21 cellular contexts compared by ENCODE assay signal in genomic region chr2:85631316-85631715, GRCh38. TPM values are rescaled to one million over a fixed set of nuclear protein-coding genes. Genes with fewer than 3 reads are reported as not detected.
DNase-seq lines count a peak whose midpoint lies in the region; ATAC-seq and TF ChIP-seq lines count a peak whose summit lies in the region.
"Had no signal": no experiment of that assay in that cellular context is flagged by ENCODE, and none has a peak within 500 bp of the region (broad histone marks: within the 10 kb centered on the region; RNA-seq: fewer than 3 reads in every experiment).

No MANE protein-coding gene starts in this region.

- TF ChIP-seq CTCF in CD8-positive, alpha-beta T cell (IDR thresholded peaks at IDR 0.05): no peak
- no peak for TF ChIP-seq CTCF in chondrocyte (IDR thresholded peaks at IDR 0.05)

- peaks cover 45% of the 10 kb centered on the region for H3K36me3 ChIP-seq in CD8-positive, alpha-beta T cell (ENCODE audit: insufficient read depth, low read length)

- H3K27me3 ChIP-seq in CD8-positive, alpha-beta T cell (ENCODE audit: insufficient read depth, low read length): no peaks in the 10 kb centered on the region
- H3K27me3 ChIP-seq: BLaER1 had no signal

- H3K27ac Mint-ChIP-seq in activated T-cell treated with anti-CD3 and anti-CD28 coated beads, Interleukin-2, amount 50 U/mL, for 24 hours: peak overlapping the region; percentile 15
- H3K27ac Mint-ChIP-seq in CD8-positive, alpha-beta T cell: peak overlapping the region; percentile 18
- peak overlapping the region; percentile 12 for H3K27ac Mint-ChIP-seq in chondrocyte (ENCODE audit: unreplicated experiment)
- H3K27ac Mint-ChIP-seq: H9 had no signal

- H3K27ac ChIP-seq in CD8-positive, alpha-beta T cell (ENCODE audit: low read depth, low read length): no peak overlapping the region
- H3K27ac ChIP-seq: BLaER1 had no signal

- H3K9me3 ChIP-seq in CD8-positive, alpha-beta T cell (ENCODE audit: low read length): no peaks in the 10 kb centered on the region
- H3K9me3 ChIP-seq: BLaER1, Caco-2 had no signal

- H3K4me3 ChIP-seq in CD8-positive, alpha-beta T cell (ENCODE audit: low read depth, low read length): no peak overlapping the region
- H3K4me3 ChIP-seq: BLaER1, K562 had no signal

- CTCF ChIA-PET in CD8-positive, alpha-beta T cell (lab: Charles Lee): no interaction called here

- no peak for DNase-seq in activated T-cell treated with anti-CD3 and anti-CD28 coated beads, Interleukin-2, amount 50 U/mL, for 24 hours
- no peak for DNase-seq in activated T-cell treated with anti-CD3 and anti-CD28 coated beads, Interleukin-2, amount 50 U/mL, for 4 hours
- no peak for DNase-seq in CD8-positive, alpha-beta T cell
- DNase-seq in chondrocyte (ENCODE audit: low spot score) (no peak), myocyte (ENCODE audit: low read depth) (peak; percentile 70), DMS153 treated with DMSO at 0.1 percent for 48 hours (lab: John Stamatoyannopoulos, UW; ENCODE audit: unreplicated experiment) (no peak), kidney tubule cell (ENCODE audit: low spot score) (no peak)
- DNase-seq: 8988T; Caco-2; CD8-positive, alpha-beta memory T cell; DMS79; GF-D8; H9; IMR-90 had no signal

- peaks cover 21% of the 10 kb centered on the region for H3K4me1 Mint-ChIP-seq in activated T-cell treated with anti-CD3 and anti-CD28 coated beads, Interleukin-2, amount 50 U/mL, for 24 hours (ENCODE audit: low read depth)
- peaks cover 13% of the 10 kb centered on the region for H3K4me1 Mint-ChIP-seq in activated T-cell treated with anti-CD3 and anti-CD28 coated beads, Interleukin-2, amount 50 U/mL, for 4 hours (ENCODE audit: low read depth)
- peaks cover 30% of the 10 kb centered on the region for H3K4me1 Mint-ChIP-seq in CD8-positive, alpha-beta T cell (ENCODE audit: low read depth)
- no peaks in the 10 kb centered on the region for H3K4me1 Mint-ChIP-seq in chondrocyte (ENCODE audit: low read depth)
- H3K4me1 Mint-ChIP-seq: H9 had no signal

- peaks cover 13% of the 10 kb centered on the region for H3K4me1 ChIP-seq in CD8-positive, alpha-beta T cell (ENCODE audit: insufficient read depth, low read length)
- H3K4me1 ChIP-seq: BLaER1, Caco-2 had no signal

- no peak for ATAC-seq in activated T-cell treated with anti-CD3 and anti-CD28 coated beads, Interleukin-2, amount 50 U/mL, for 4 hours
- ATAC-seq in CD8-positive, alpha-beta T cell: no peak
- no peak for ATAC-seq in HG02981 (IDR thresholded peaks at IDR 0.05; ENCODE audit: unreplicated experiment)
- ATAC-seq: K562 had no signal

- H3K4me3 Mint-ChIP-seq in activated T-cell treated with anti-CD3 and anti-CD28 coated beads, Interleukin-2, amount 50 U/mL, for 24 hours: no peak overlapping the region
- no peak overlapping the region for H3K4me3 Mint-ChIP-seq in activated T-cell treated with anti-CD3 and anti-CD28 coated beads, Interleukin-2, amount 50 U/mL, for 4 hours
- no peak overlapping the region for H3K4me3 Mint-ChIP-seq in CD8-positive, alpha-beta T cell
- H3K4me3 Mint-ChIP-seq in chondrocyte (ENCODE audit: unreplicated experiment): no peak overlapping the region
- H3K4me3 Mint-ChIP-seq: CD14-positive monocyte; CD8-positive, alpha-beta memory T cell; H9 had no signal

- H3K36me3 Mint-ChIP-seq in activated T-cell treated with anti-CD3 and anti-CD28 coated beads, Interleukin-2, amount 50 U/mL, for 24 hours (ENCODE audit: low read depth): peaks cover 96% of the 10 kb centered on the region
- H3K36me3 Mint-ChIP-seq in activated T-cell treated with anti-CD3 and anti-CD28 coated beads, Interleukin-2, amount 50 U/mL, for 4 hours (ENCODE audit: insufficient read depth): peaks cover 38% of the 10 kb centered on the region
- H3K36me3 Mint-ChIP-seq in CD8-positive, alpha-beta T cell: peaks cover 85% of the 10 kb centered on the region
- H3K36me3 Mint-ChIP-seq in chondrocyte (ENCODE audit: low read depth): peaks cover 33% of the 10 kb centered on the region

- no peaks in the 10 kb centered on the region for H3K9me3 Mint-ChIP-seq in activated T-cell treated with anti-CD3 and anti-CD28 coated beads, Interleukin-2, amount 50 U/mL, for 24 hours
- H3K9me3 Mint-ChIP-seq in activated T-cell treated with anti-CD3 and anti-CD28 coated beads, Interleukin-2, amount 50 U/mL, for 4 hours: no peaks in the 10 kb centered on the region
- no peaks in the 10 kb centered on the region for H3K9me3 Mint-ChIP-seq in CD8-positive, alpha-beta T cell
- no peaks in the 10 kb centered on the region for H3K9me3 Mint-ChIP-seq in chondrocyte (ENCODE audit: low read depth)
- H3K9me3 Mint-ChIP-seq: CD14-positive monocyte; CD8-positive, alpha-beta memory T cell; H9 had no signal

- no peaks in the 10 kb centered on the region for H3K27me3 Mint-ChIP-seq in activated T-cell treated with anti-CD3 and anti-CD28 coated beads, Interleukin-2, amount 50 U/mL, for 24 hours
- H3K27me3 Mint-ChIP-seq in activated T-cell treated with anti-CD3 and anti-CD28 coated beads, Interleukin-2, amount 50 U/mL, for 4 hours (ENCODE audit: low read depth): no peaks in the 10 kb centered on the region
- no peaks in the 10 kb centered on the region for H3K27me3 Mint-ChIP-seq in CD8-positive, alpha-beta T cell (ENCODE audit: low read depth)
- H3K27me3 Mint-ChIP-seq in chondrocyte (ENCODE audit: low read depth): no peaks in the 10 kb centered on the region
- H3K27me3 Mint-ChIP-seq: CD8-positive, alpha-beta memory T cell had no signal

- POLR2A ChIA-PET in CD8-positive, alpha-beta T cell (lab: Charles Lee): no interaction called here

- intact Hi-C loops in CD8-positive, alpha-beta T cell (cut with DNase I, micrococcal nuclease): no loop called here

RNA-seq across cellular contexts. Expression of gene USP39, which starts 15.3 kb away (rescaled TPM):
- 100 to 1,000 TPM; 106 to 110 (median 107) TPM for total RNA-seq in activated T-cell treated with anti-CD3 and anti-CD28 coated beads, Interleukin-2, amount 50 U/mL, for 4 hours
- total RNA-seq in CD8-positive, alpha-beta T cell: 10 to 100 TPM; 48.4 to 48.7 TPM
- total RNA-seq in chondrocyte: 34.7 to 40.4 TPM (median 35.1 TPM) in 3 replicates
- total RNA-seq in myocyte: 47.7 and 81.2 TPM in 2 replicates
- polyA plus RNA-seq in myocyte (2012): 68.4 TPM

RNA-seq across cellular contexts. Expression of gene C2orf68, which starts 19.4 kb away (rescaled TPM):
- 10 to 100 TPM; 17.1 to 21.0 (median 18.1) TPM for total RNA-seq in activated T-cell treated with anti-CD3 and anti-CD28 coated beads, Interleukin-2, amount 50 U/mL, for 4 hours
- 10 to 100 TPM; 23.2 to 27.9 TPM for total RNA-seq in CD8-positive, alpha-beta T cell
- total RNA-seq in chondrocyte (19.4 to 33.9 TPM (median 21.3 TPM) in 3 replicates), myocyte (20.2 and 28.5 TPM in 2 replicates)
- 45.2 TPM for polyA plus RNA-seq in myocyte (2012)

RNA-seq across cellular contexts. Expression of gene TMEM150A, which starts 28.8 kb away (rescaled TPM):
- total RNA-seq in activated T-cell treated with anti-CD3 and anti-CD28 coated beads, Interleukin-2, amount 50 U/mL, for 4 hours: 10 to 100 TPM in 2 of 3 donors, 1 to 10 TPM in 1; 9.7 to 11.9 (median 10.5) TPM
- total RNA-seq in CD8-positive, alpha-beta T cell: 1 to 10 TPM; 5.7 to 6.0 TPM
- total RNA-seq in chondrocyte (17.1 to 19.9 TPM (median 17.9 TPM) in 3 replicates), myocyte (22.7 and 24.9 TPM in 2 replicates)
- 66.8 TPM for polyA plus RNA-seq in myocyte (2012)

RNA-seq across cellular contexts. Expression of gene RNF181, which starts 35.8 kb away (rescaled TPM):
- 100 to 1,000 TPM in 1 of 3 donors, 10 to 100 TPM in 2; 87.8 to 108 (median 94.0) TPM for total RNA-seq in activated T-cell treated with anti-CD3 and anti-CD28 coated beads, Interleukin-2, amount 50 U/mL, for 4 hours
- 10 to 100 TPM; 38.1 to 41.0 TPM for total RNA-seq in CD8-positive, alpha-beta T cell
- total RNA-seq in chondrocyte (76.3 to 93.9 TPM (median 89.4 TPM) in 3 replicates), myocyte (174 and 313 TPM in 2 replicates)
- polyA plus RNA-seq in myocyte (2012): 566 TPM

RNA-seq across cellular contexts. Expression of gene SFTPB, which starts 36.7 kb away (rescaled TPM):
- 1 to 10 TPM; 3.8 to 5.7 (median 5.0) TPM for total RNA-seq in activated T-cell treated with anti-CD3 and anti-CD28 coated beads, Interleukin-2, amount 50 U/mL, for 4 hours
- not detected for total RNA-seq in CD8-positive, alpha-beta T cell
- total RNA-seq in chondrocyte (not detected in 3 replicates), myocyte (not detected in 2 replicates)
- polyA plus RNA-seq in myocyte (2012): 0.08 TPM
- total RNA-seq: A673; Caco-2; CD8-positive, alpha-beta memory T cell; H1; H9; IMR-90 had no signal
- polyA plus RNA-seq: AG04450; CD8-positive, alpha-beta memory T cell; H1; IMR-90 had no signal
